1 cellular context compared by ENCODE assay signal in genomic region chr19:992670-993055, GRCh38.
TF ChIP-seq lines count a peak whose summit lies in the region.

No MANE protein-coding gene starts in this region.

TF ChIP-seq in WTC11, 78 proteins besides CTCF, POLR2A, EP300 and RAD21:
- TF ChIP-seq ARID4B (CRISPR knock-in tag; IDR thresholded peaks at IDR 0.05; ENCODE audit: borderline replicate concordance) (no peak), ESRRA (CRISPR knock-in tag; IDR thresholded peaks at IDR 0.05; ENCODE audit: borderline replicate concordance) (no peak), IRF1 (CRISPR knock-in tag; IDR thresholded peaks at IDR 0.05) (no peak), CREB1 (CRISPR knock-in tag; IDR thresholded peaks at IDR 0.05) (no peak), STAT6 (CRISPR knock-in tag; conservative IDR thresholded peaks at IDR 0.05; ENCODE audit: low read depth) (no peak), CBFB (CRISPR knock-in tag; IDR thresholded peaks at IDR 0.05; ENCODE audit: low read depth) (no peak), ZBTB21 (CRISPR knock-in tag; IDR thresholded peaks at IDR 0.05; ENCODE audit: borderline replicate concordance) (no peak), USF1 (CRISPR knock-in tag; IDR thresholded peaks at IDR 0.05) (no peak), NR2C2 (CRISPR knock-in tag; IDR thresholded peaks at IDR 0.05) (no peak), NFE2L1 (CRISPR knock-in tag; IDR thresholded peaks at IDR 0.05) (no peak), EMX1 (CRISPR knock-in tag; IDR thresholded peaks at IDR 0.05) (no peak), ZNF532 (CRISPR knock-in tag; IDR thresholded peaks at IDR 0.05; ENCODE audit: borderline replicate concordance) (no peak), MYBL2 (CRISPR knock-in tag; IDR thresholded peaks at IDR 0.05) (no peak), ZSCAN18 (CRISPR knock-in tag; IDR thresholded peaks at IDR 0.05) (no peak)
